Comparison of ENCODE assay signal across 8 cellular contexts in genomic region chr3:37861540-37862051, GRCh38. TPM values are rescaled to one million over a fixed set of nuclear protein-coding genes. Genes with fewer than 3 reads are reported as not detected.
DNase-seq lines count a peak whose midpoint lies in the region; ATAC-seq and TF ChIP-seq lines count a peak whose summit lies in the region.

A gene with protein sequence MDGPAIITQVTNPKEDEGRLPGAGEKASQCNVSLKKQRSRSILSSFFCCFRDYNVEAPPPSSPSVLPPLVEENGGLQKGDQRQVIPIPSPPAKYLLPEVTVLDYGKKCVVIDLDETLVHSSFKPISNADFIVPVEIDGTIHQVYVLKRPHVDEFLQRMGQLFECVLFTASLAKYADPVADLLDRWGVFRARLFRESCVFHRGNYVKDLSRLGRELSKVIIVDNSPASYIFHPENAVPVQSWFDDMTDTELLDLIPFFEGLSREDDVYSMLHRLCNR (plus strand): TSS chr3:37861880. CDS start chr3:37862200, 320 bp downstream.

- TF ChIP-seq CTCF in CD4-positive, alpha-beta T cell (IDR thresholded peaks at IDR 0.05), result no peak
- TF ChIP-seq CTCF in foreskin keratinocyte (conservative IDR thresholded peaks at IDR 0.05) (no peak), natural killer cell (IDR thresholded peaks at IDR 0.05) (no peak)

- peak; percentile 12 for ATAC-seq in CD4-positive, alpha-beta T cell (ENCODE audit: poor library complexity)
- ATAC-seq in foreskin keratinocyte, result peak; percentile 4
- ATAC-seq in natural killer cell, result no peak
- ATAC-seq in HG03139 (IDR thresholded peaks at IDR 0.05; ENCODE audit: unreplicated experiment), result no peak

- H3K4me1 ChIP-seq in foreskin keratinocyte, result peaks cover 21% of the 10 kb centered on the region

- intact Hi-C loops in CD4-positive, alpha-beta T cell (cut with DNase I, micrococcal nuclease), result no loop called here
- intact Hi-C loops in activated T-helper 1 cell treated with anti-CD3 and anti-CD28 coated beads, Interleukin-12 subunit alpha, Interleukin-12 subunit beta, Interleukin-2, Interleukin-4 antibody, amounts not matched to agents 30 ng/mL and 10 ng/mL and 1 ng/mL, durations not matched to agents 14 hours and 24 hours and 36 hours (cut with micrococcal nuclease), result no loop called here
- intact Hi-C loops in natural killer cell (cut with micrococcal nuclease), result no loop called here

- peak within 1 kb of the TSS; percentile 92 for H3K4me3 Mint-ChIP-seq in CD4-positive, alpha-beta T cell
- H3K4me3 Mint-ChIP-seq in activated T-helper 1 cell treated with anti-CD3 and anti-CD28 coated beads, Interleukin-12 subunit alpha, Interleukin-12 subunit beta, Interleukin-2, Interleukin-4 antibody, amounts not matched to agents 30 ng/mL and 10 ng/mL and 1 ng/mL, durations not matched to agents 14 hours and 24 hours and 36 hours, result peak within 1 kb of the TSS; percentile 81
- peak within 1 kb of the TSS; percentile 91 for H3K4me3 Mint-ChIP-seq in natural killer cell

- CTCF ChIA-PET in CD4-positive, alpha-beta T cell (lab: Charles Lee), result no interaction called here

- DNase-seq in CD4-positive, alpha-beta T cell, result no peak
- peak; percentile 81 for DNase-seq in HuH-7.5 (ENCODE audit: low spot score)
- no peak for DNase-seq in activated T-helper 1 cell treated with anti-CD3 and anti-CD28 coated beads, Interleukin-12 subunit alpha, Interleukin-12 subunit beta, Interleukin-2, Interleukin-4 antibody, amounts not matched to agents 30 ng/mL and 10 ng/mL and 1 ng/mL, durations not matched to agents 14 hours and 24 hours and 36 hours (ENCODE audit: low spot score)
- no peak for DNase-seq in foreskin keratinocyte
- DNase-seq in natural killer cell, result no peak
- no peak for DNase-seq in NCI-H187 (lab: John Stamatoyannopoulos, UW)
- DNase-seq in effector CD4-positive, alpha-beta T cell, result no peak

- POLR2A ChIA-PET in CD4-positive, alpha-beta T cell (lab: Charles Lee), result interaction anchor here (0.6 kb wide), 1 partner anchor 135 kb away, joined by 3 read pairs; no protein-coding TSS in a partner anchor

- H3K27me3 Mint-ChIP-seq in CD4-positive, alpha-beta T cell, result no peaks in the 10 kb centered on the region
- peaks cover 36% of the 10 kb centered on the region for H3K27me3 Mint-ChIP-seq in activated T-helper 1 cell treated with anti-CD3 and anti-CD28 coated beads, Interleukin-12 subunit alpha, Interleukin-12 subunit beta, Interleukin-2, Interleukin-4 antibody, amounts not matched to agents 30 ng/mL and 10 ng/mL and 1 ng/mL, durations not matched to agents 14 hours and 24 hours and 36 hours (ENCODE audit: insufficient read depth)
- H3K27me3 Mint-ChIP-seq in natural killer cell (ENCODE audit: low read depth in 2 of 2), result peaks cover 15 to 29% of the 10 kb centered on the region in 2 donors

- H3K9me3 Mint-ChIP-seq in CD4-positive, alpha-beta T cell, result no peaks in the 10 kb centered on the region
- no peaks in the 10 kb centered on the region for H3K9me3 Mint-ChIP-seq in activated T-helper 1 cell treated with anti-CD3 and anti-CD28 coated beads, Interleukin-12 subunit alpha, Interleukin-12 subunit beta, Interleukin-2, Interleukin-4 antibody, amounts not matched to agents 30 ng/mL and 10 ng/mL and 1 ng/mL, durations not matched to agents 14 hours and 24 hours and 36 hours
- H3K9me3 Mint-ChIP-seq in natural killer cell, result no peaks in the 10 kb centered on the region

- no peak within 1 kb of the TSS for H3K27ac ChIP-seq in CD4-positive, alpha-beta T cell (ENCODE audit: low read depth, low read length)
- H3K27ac ChIP-seq in foreskin keratinocyte, result no peak within 1 kb of the TSS

- H3K4me1 Mint-ChIP-seq in CD4-positive, alpha-beta T cell (ENCODE audit: low read depth), result peaks cover 40% of the 10 kb centered on the region
- peaks cover 12% of the 10 kb centered on the region for H3K4me1 Mint-ChIP-seq in activated T-helper 1 cell treated with anti-CD3 and anti-CD28 coated beads, Interleukin-12 subunit alpha, Interleukin-12 subunit beta, Interleukin-2, Interleukin-4 antibody, amounts not matched to agents 30 ng/mL and 10 ng/mL and 1 ng/mL, durations not matched to agents 14 hours and 24 hours and 36 hours (ENCODE audit: low read depth)
- peaks cover 8 to 10% of the 10 kb centered on the region in 2 donors for H3K4me1 Mint-ChIP-seq in natural killer cell

- H3K27me3 ChIP-seq in CD4-positive, alpha-beta T cell (ENCODE audit: control insufficient read depth, insufficient read depth, low read length), result no peaks in the 10 kb centered on the region
- H3K27me3 ChIP-seq in foreskin keratinocyte, result no peaks in the 10 kb centered on the region

- H3K27ac Mint-ChIP-seq in CD4-positive, alpha-beta T cell, result peak within 1 kb of the TSS; percentile 73
- H3K27ac Mint-ChIP-seq in activated T-helper 1 cell treated with anti-CD3 and anti-CD28 coated beads, Interleukin-12 subunit alpha, Interleukin-12 subunit beta, Interleukin-2, Interleukin-4 antibody, amounts not matched to agents 30 ng/mL and 10 ng/mL and 1 ng/mL, durations not matched to agents 14 hours and 24 hours and 36 hours, result peak within 1 kb of the TSS; percentile 54
- H3K27ac Mint-ChIP-seq in natural killer cell, result peak within 1 kb of the TSS in 1 of 2 donors; percentile 49

- no peaks in the 10 kb centered on the region for H3K9me3 ChIP-seq in CD4-positive, alpha-beta T cell (ENCODE audit: control insufficient read depth, low read length)

- peaks cover 4% of the 10 kb centered on the region for H3K36me3 Mint-ChIP-seq in CD4-positive, alpha-beta T cell (ENCODE audit: low read depth)
- H3K36me3 Mint-ChIP-seq in activated T-helper 1 cell treated with anti-CD3 and anti-CD28 coated beads, Interleukin-12 subunit alpha, Interleukin-12 subunit beta, Interleukin-2, Interleukin-4 antibody, amounts not matched to agents 30 ng/mL and 10 ng/mL and 1 ng/mL, durations not matched to agents 14 hours and 24 hours and 36 hours (ENCODE audit: low read depth), result no peaks in the 10 kb centered on the region
- H3K36me3 Mint-ChIP-seq in natural killer cell, result no peaks in the 10 kb centered on the region

RNA-seq across cellular contexts. Expression of the gene that starts here (rescaled TPM):
- 1 to 10 TPM in 1 of 2 experiments, under 1 TPM in 1; 0.92 to 1.5 TPM for total RNA-seq in CD4-positive, alpha-beta T cell
- total RNA-seq in activated T-helper 1 cell treated with anti-CD3 and anti-CD28 coated beads, Interleukin-12 subunit alpha, Interleukin-12 subunit beta, Interleukin-2, Interleukin-4 antibody, amounts not matched to agents 30 ng/mL and 10 ng/mL and 1 ng/mL, durations not matched to agents 14 hours and 24 hours and 36 hours, result 3.5 and 3.7 TPM in 2 replicates
- total RNA-seq in foreskin keratinocyte (52.9 and 54.7 TPM in 2 replicates), natural killer cell (1 to 10 TPM in 2 of 3 donors, under 1 TPM in 1; 0.50 to 3.4 (median 1.8) TPM)
- polyA plus RNA-seq in foreskin keratinocyte, result 31.4 and 35.8 TPM in 2 replicates

Comparison
In these comparisons a context has a peak if more than half of its experiments do, and no peak if none do; other contexts are left out.
1. RNA of the gene that starts here (total RNA-seq): 52.9 to 54.7 TPM in foreskin keratinocyte; 3.5 to 3.7 TPM in activated T-helper 1 cell treated with anti-CD3 and anti-CD28 coated beads, Interleukin-12 subunit alpha, Interleukin-12 subunit beta, Interleukin-2, Interleukin-4 antibody, amounts not matched to agents 30 ng/mL and 10 ng/mL and 1 ng/mL, durations not matched to agents 14 hours and 24 hours and 36 hours, 0.50 to 3.4 TPM in natural killer cell and 0.92 to 1.5 TPM in CD4-positive, alpha-beta T cell; every median in the first group is over 10 times any median in the second.
2. ATAC-seq: peak in CD4-positive, alpha-beta T cell (single experiment) and foreskin keratinocyte (single experiment); none in natural killer cell (0 of 3) and HG03139 (single experiment).
3. Peak in every context shown above with its lines, with median percentiles within 50 percentile points of each other: H3K4me3 Mint-ChIP-seq.